17 cellular contexts compared by ENCODE assay signal in genomic region chrX:437636-438390, GRCh38. TPM values are rescaled to one million over a fixed set of nuclear protein-coding genes. Genes with fewer than 3 reads are reported as not detected.
A peak's percentile ranks its signal among the peaks of the same experiment; 100 is the strongest.
DNase-seq lines count a peak whose midpoint lies in the region; ATAC-seq and TF ChIP-seq lines count a peak whose summit lies in the region.
"Had no signal": no experiment of that assay in that cellular context is flagged by ENCODE, and none has a peak within 500 bp of the region (broad histone marks: within the 10 kb centered on the region; RNA-seq: fewer than 3 reads in every experiment).

No MANE protein-coding gene starts in this region.

- TF ChIP-seq CTCF in lower lobe of right lung (IDR thresholded peaks at IDR 0.05) (no peak), osteocyte (IDR thresholded peaks at IDR 0.05) (no peak)

- H3K4me1 Mint-ChIP-seq in osteocyte (ENCODE audit: unreplicated experiment), result no peaks in the 10 kb centered on the region

- peak overlapping the region in 3 of 10 experiments; percentile 16 to 26 (median 21); a peak in 1 of 20 replicates for H3K4me3 ChIP-seq in BLaER1 treated with 17β-estradiol and CSF1 and Interleukin-3, amounts not matched to agents 10 nM and 100 nM
- H3K4me3 ChIP-seq in lower lobe of right lung, result no peak overlapping the region
- H3K4me3 ChIP-seq: GM12878 had no signal

- peak; percentile 39 to 47 for ATAC-seq in activated naive CD4-positive, alpha-beta T cell treated with anti-CD3 and anti-CD28 coated beads, Interleukin-2, amount 50 U/mL, for 72 hours
- ATAC-seq in lower lobe of right lung (no peak), HG03521 (IDR thresholded peaks at IDR 0.05; ENCODE audit: unreplicated experiment) (no peak), GM21360 (IDR thresholded peaks at IDR 0.05; ENCODE audit: unreplicated experiment) (no peak)
- ATAC-seq: activated T-helper 17 cell treated with anti-CD3 and anti-CD28 coated beads, Interleukin-2, amount 50 U/mL, for 72 hours; GM12878; Right ventricle myocardium inferior had no signal

- intact Hi-C loops in lower lobe of right lung (cut with DNase I), result no loop called here

- no peak overlapping the region for H3K27ac Mint-ChIP-seq in activated naive CD4-positive, alpha-beta T cell treated with anti-CD3 and anti-CD28 coated beads, Interleukin-2, amount 50 U/mL, for 72 hours
- no peak overlapping the region for H3K27ac Mint-ChIP-seq in osteocyte (ENCODE audit: unreplicated experiment)
- H3K27ac Mint-ChIP-seq: activated T-helper 17 cell treated with anti-CD3 and anti-CD28 coated beads, Interleukin-2, amount 50 U/mL, for 72 hours had no signal

- H3K36me3 Mint-ChIP-seq in activated naive CD4-positive, alpha-beta T cell treated with anti-CD3 and anti-CD28 coated beads, Interleukin-2, amount 50 U/mL, for 72 hours, result no peaks in the 10 kb centered on the region
- no peaks in the 10 kb centered on the region for H3K36me3 Mint-ChIP-seq in osteocyte (ENCODE audit: unreplicated experiment)

- no peak overlapping the region for H3K4me3 Mint-ChIP-seq in osteocyte (ENCODE audit: unreplicated experiment)
- H3K4me3 Mint-ChIP-seq: activated T-helper 17 cell treated with anti-CD3 and anti-CD28 coated beads, Interleukin-2, amount 50 U/mL, for 72 hours had no signal

- H3K4me1 ChIP-seq in BLaER1 treated with 17β-estradiol and CSF1 and Interleukin-3, amounts not matched to agents 10 nM and 100 nM, result peaks cover 5 to 12% (median 7%) of the 10 kb centered on the region in 10 experiments; a peak in 17 of 20 replicates
- no peaks in the 10 kb centered on the region for H3K4me1 ChIP-seq in lower lobe of right lung

- peaks cover 0 to 12% (median 6%) of the 10 kb centered on the region in 11 experiments; a peak in 12 of 22 replicates for H3K27me3 ChIP-seq in BLaER1 treated with 17β-estradiol and CSF1 and Interleukin-3, amounts not matched to agents 10 nM and 100 nM
- peaks cover 8% of the 10 kb centered on the region for H3K27me3 ChIP-seq in lower lobe of right lung (ENCODE audit: low read depth)

- DNase-seq in DMS53 (lab: John Stamatoyannopoulos, UW), result peak; percentile 19
- DNase-seq in DMS53 treated with DMSO at 0.1 percent for 48 hours (lab: John Stamatoyannopoulos, UW; ENCODE audit: unreplicated experiment), result no peak
- DNase-seq in activated naive CD4-positive, alpha-beta T cell treated with anti-CD3 and anti-CD28 coated beads, Interleukin-2, amount 50 U/mL, for 72 hours (ENCODE audit: low spot score in 2 of 2), result no peak
- peak; percentile 41 for DNase-seq in lower lobe of right lung
- no peak for DNase-seq in osteocyte (ENCODE audit: extremely low spot score, unreplicated experiment)
- DNase-seq: activated CD4-positive, alpha-beta T cell treated with anti-CD3 and anti-CD28 coated beads for 4 hours; GOT3; mesendoderm; NCI-H2029 treated with DMSO at 0.1 percent for 48 hours had no signal

- peaks cover 16 to 26% of the 10 kb centered on the region in 2 donors for H3K9me3 Mint-ChIP-seq in activated naive CD4-positive, alpha-beta T cell treated with anti-CD3 and anti-CD28 coated beads, Interleukin-2, amount 50 U/mL, for 72 hours
- H3K9me3 Mint-ChIP-seq in osteocyte (ENCODE audit: unreplicated experiment), result no peaks in the 10 kb centered on the region

- H3K36me3 ChIP-seq in BLaER1 treated with 17β-estradiol and CSF1 and Interleukin-3, amounts not matched to agents 10 nM and 100 nM, result no peaks in the 10 kb centered on the region
- H3K36me3 ChIP-seq in lower lobe of right lung, result no peaks in the 10 kb centered on the region

- peaks cover 0 to 5% (median 0%) of the 10 kb centered on the region in 11 experiments; a peak in 2 of 22 replicates for H3K9me3 ChIP-seq in BLaER1 treated with 17β-estradiol and CSF1 and Interleukin-3, amounts not matched to agents 10 nM and 100 nM (replicated peaks in 1 of 11)
- no peaks in the 10 kb centered on the region for H3K9me3 ChIP-seq in lower lobe of right lung

- H3K9ac ChIP-seq in BLaER1 treated with 17β-estradiol and CSF1 and Interleukin-3, amounts not matched to agents 10 nM and 100 nM, result peak overlapping the region in 2 of 11 experiments; percentile 17 to 43; a peak in 2 of 22 replicates

- no peak overlapping the region for H3K27ac ChIP-seq in BLaER1 treated with 17β-estradiol and CSF1 and Interleukin-3, amounts not matched to agents 10 nM and 100 nM
- no peak overlapping the region for H3K27ac ChIP-seq in lower lobe of right lung
- H3K27ac ChIP-seq: 22Rv1, skin epidermis had no signal

- no peaks in the 10 kb centered on the region for H4K20me1 ChIP-seq in BLaER1 treated with 17β-estradiol and CSF1 and Interleukin-3, amounts not matched to agents 10 nM and 100 nM

- peak overlapping the region; percentile 40 to 81 (median 65) for H3K4me2 ChIP-seq in BLaER1 treated with 17β-estradiol and CSF1 and Interleukin-3, amounts not matched to agents 10 nM and 100 nM

- H3K27me3 Mint-ChIP-seq in osteocyte (ENCODE audit: unreplicated experiment), result no peaks in the 10 kb centered on the region
- H3K27me3 Mint-ChIP-seq: activated T-helper 17 cell treated with anti-CD3 and anti-CD28 coated beads, Interleukin-2, amount 50 U/mL, for 72 hours had no signal

RNA-seq across cellular contexts. Expression of gene PPP2R3B, which starts 51.1 kb away (rescaled TPM):
- 10 to 100 TPM; 23.9 to 37.8 TPM for total RNA-seq in activated naive CD4-positive, alpha-beta T cell treated with anti-CD3 and anti-CD28 coated beads, Interleukin-2, amount 50 U/mL, for 72 hours
- total RNA-seq in lower lobe of right lung (11.2 TPM), osteocyte (28.2 and 32.9 TPM in 2 replicates)

Comparison
In these comparisons a context has a peak if more than half of its experiments do, and no peak if none do; other contexts are left out.
1. DNase-seq: peak in DMS53 (single experiment) and lower lobe of right lung (single experiment); none in DMS53 treated with DMSO at 0.1 percent for 48 hours (single experiment), activated naive CD4-positive, alpha-beta T cell treated with anti-CD3 and anti-CD28 coated beads, Interleukin-2, amount 50 U/mL, for 72 hours (0 of 2) and osteocyte (single experiment).
2. ATAC-seq: peak in activated naive CD4-positive, alpha-beta T cell treated with anti-CD3 and anti-CD28 coated beads, Interleukin-2, amount 50 U/mL, for 72 hours (2 of 2); none in lower lobe of right lung (0 of 2), HG03521 (single experiment) and GM21360 (single experiment).